Comparison of ENCODE assay signal across 9 cellular contexts in the genomic region with DNA sequence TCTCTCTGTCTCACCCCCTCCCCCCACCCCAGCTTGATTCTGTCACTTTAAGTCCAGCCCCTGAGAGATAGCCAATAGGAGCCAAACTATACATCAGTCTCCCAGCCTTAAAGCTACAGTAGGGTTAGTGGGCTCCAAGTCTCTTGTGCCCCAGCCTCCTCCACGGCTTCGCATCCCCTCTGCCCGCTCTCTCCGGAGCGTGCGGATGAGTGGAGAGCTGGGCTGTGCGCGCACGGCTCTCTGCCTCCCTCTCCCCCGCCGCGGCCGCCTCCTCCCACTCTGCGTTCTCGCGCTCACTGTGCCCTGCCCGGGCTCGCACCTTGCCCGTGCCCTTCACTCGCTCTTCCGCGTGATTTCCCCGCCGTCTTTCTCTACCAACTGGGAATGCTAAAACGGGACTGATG. TPM values are rescaled to one million over a fixed set of nuclear protein-coding genes. Genes with fewer than 3 reads are reported as not detected.
DNase-seq lines count a peak whose midpoint lies in the region; ATAC-seq and TF ChIP-seq lines count a peak whose summit lies in the region.
"Had no signal": no experiment of that assay in that cellular context is flagged by ENCODE, and none has a peak within 500 bp of the region (broad histone marks: within the 10 kb centered on the region; RNA-seq: fewer than 3 reads in every experiment).

ESRRB (plus strand) TSS at position 137 of the 404 bp plus-strand sequence; CDS start at position 402, 265 bp downstream.

- peak within 1 kb of the TSS; percentile 72; the same call in 1 of the 2 replicates for H3K4me2 ChIP-seq in IMR-90 (ENCODE audit: low read depth, low read length)

- no peak within 1 kb of the TSS for H3K4me3 Mint-ChIP-seq in naive thymus-derived CD8-positive, alpha-beta T cell

- H4K5ac ChIP-seq in IMR-90 (ENCODE audit: low read depth, low read length): no peak within 1 kb of the TSS

- WGBS in IMR-90 (ENCODE audit: extremely low coverage in 2 of 2, insufficient read length in 1 of 2), 2 experiments: 3% methylated on average over 12 of the region's 25 CpGs; no CpG with 5 or more reads in 1 of the 2 experiments

- peak within 1 kb of the TSS; percentile 16 for H2AFZ ChIP-seq in IMR-90 (replicated peaks; ENCODE audit: low read length, poor library complexity)

- H4K91ac ChIP-seq in IMR-90 (ENCODE audit: insufficient read depth, low read depth, low read length): no peak within 1 kb of the TSS

- no peak within 1 kb of the TSS for H3K56ac ChIP-seq in IMR-90 (ENCODE audit: extremely low read depth, insufficient read depth, low read length)

- H3K4me1 ChIP-seq in IMR-90 (ENCODE audit: control insufficient read depth, insufficient read depth, low read length) (peaks cover 5% of the 10 kb centered on the region; the same call in 1 of the 2 replicates), ascending aorta (peaks cover 0 to 9% of the 10 kb centered on the region in 2 donors), iPS-15b (ENCODE audit: control insufficient read depth, insufficient read depth, low read length) (peaks cover 2% of the 10 kb centered on the region), skeletal muscle tissue (ENCODE audit: control insufficient read depth in 3 of 3, insufficient read depth in 3 of 3, low read length in 3 of 3) (peaks cover 11 to 15% (median 11%) of the 10 kb centered on the region in 3 donors)

- H3K9me3 ChIP-seq in IMR-90 (ENCODE audit: control insufficient read depth, insufficient read depth, low read length) (no peaks in the 10 kb centered on the region), ascending aorta (no peaks in the 10 kb centered on the region), iPS-15b (ENCODE audit: control insufficient read depth, insufficient read depth, low read length) (no peaks in the 10 kb centered on the region), skeletal muscle tissue (ENCODE audit: control insufficient read depth in 3 of 3, low read length in 3 of 3) (no peaks in the 10 kb centered on the region)

- no peaks in the 10 kb centered on the region for H3K79me1 ChIP-seq in IMR-90 (ENCODE audit: low read depth in 1 of 2, low read length in 2 of 2)

- dilution Hi-C loops in IMR-90 (cut with HindIII; ENCODE audit: low sequenced_read_pairs, unreplicated experiment): no loop called here

- in situ Hi-C loops in IMR-90 (cut with MboI; ENCODE audit: low sequenced_read_pairs): no loop called here

- no peak within 1 kb of the TSS for H3K27ac ChIP-seq in IMR-90 (ENCODE audit: insufficient read depth, low read length)
- H3K27ac ChIP-seq in ascending aorta: no peak within 1 kb of the TSS
- H3K27ac ChIP-seq in skeletal muscle tissue (ENCODE audit: low read depth, low read length): no peak within 1 kb of the TSS

- H3K14ac ChIP-seq in IMR-90 (replicated peaks; ENCODE audit: low read depth, low read length): no peak within 1 kb of the TSS

- no peak within 1 kb of the TSS for H2BK5ac ChIP-seq in IMR-90 (ENCODE audit: low read depth, low read length, poor library complexity, severe bottlenecking)

- no peak within 1 kb of the TSS for H2BK15ac ChIP-seq in IMR-90 (ENCODE audit: low read depth, low read length)

- H3K9me1 ChIP-seq in IMR-90 (ENCODE audit: insufficient read depth, low read length): no peaks in the 10 kb centered on the region

- TF ChIP-seq CTCF in IMR-90 (conservative IDR thresholded peaks at IDR 0.05; ENCODE audit: low read depth, low read length): no peak
- no peak for TF ChIP-seq CTCF in ascending aorta (IDR thresholded peaks at IDR 0.05)

- no peaks in the 10 kb centered on the region for H4K20me1 ChIP-seq in IMR-90 (ENCODE audit: insufficient read depth, low read length)

- no peak within 1 kb of the TSS for H2AK5ac ChIP-seq in IMR-90 (ENCODE audit: low read depth, low read length)

- H3K36me3 ChIP-seq in IMR-90 (ENCODE audit: control insufficient read depth, insufficient read depth, low read length): no peaks in the 10 kb centered on the region
- H3K36me3 ChIP-seq in ascending aorta: no peaks in the 10 kb centered on the region
- no peaks in the 10 kb centered on the region for H3K36me3 ChIP-seq in iPS-15b (ENCODE audit: control insufficient read depth, insufficient read depth, low read length)
- H3K36me3 ChIP-seq in skeletal muscle tissue (ENCODE audit: control insufficient read depth in 3 of 3, insufficient read depth in 3 of 3, low read length in 3 of 3): no peaks in the 10 kb centered on the region

- CTCF ChIA-PET in IMR-90 (lab: Yijun Ruan, JAX): interaction anchor here (0.6 kb wide), 1 partner anchor 9 kb away, joined by 5 read pairs; no protein-coding TSS in a partner anchor

- no peak within 1 kb of the TSS for H3K27ac Mint-ChIP-seq in naive thymus-derived CD8-positive, alpha-beta T cell

- peaks cover 0 to 2% (median 0%) of the 10 kb centered on the region in 9 donors for H3K9me3 Mint-ChIP-seq in naive thymus-derived CD8-positive, alpha-beta T cell

- H2BK120ac ChIP-seq in IMR-90 (ENCODE audit: low read depth, low read length): no peak within 1 kb of the TSS

- H4K8ac ChIP-seq in IMR-90 (ENCODE audit: low read depth in 2 of 2, low read length in 2 of 2): no peak within 1 kb of the TSS

- no peak within 1 kb of the TSS for H3K4me3 ChIP-seq in IMR-90 (ENCODE audit: insufficient read depth, low read depth, low read length)
- H3K4me3 ChIP-seq in ascending aorta: peak within 1 kb of the TSS; percentile 36 to 49
- H3K4me3 ChIP-seq in iPS-15b (ENCODE audit: low read depth, low read length): peak within 1 kb of the TSS; percentile 72
- peak within 1 kb of the TSS; percentile 27 to 60 (median 43) for H3K4me3 ChIP-seq in skeletal muscle tissue (ENCODE audit: low read length in 3 of 3)

- H2AK9ac ChIP-seq in IMR-90 (replicated peaks; ENCODE audit: low read depth, low read length, poor library complexity): no peak within 1 kb of the TSS

- H3K4me1 Mint-ChIP-seq in naive thymus-derived CD8-positive, alpha-beta T cell: peaks cover 0 to 11% (median 3%) of the 10 kb centered on the region in 4 donors

- intact Hi-C loops in IMR-90 (cut with micrococcal nuclease) (no loop called here), ascending aorta (cut with DNase I) (no loop called here)

- POLR2A ChIA-PET in IMR-90 (lab: Charles Lee; ENCODE audit: unreplicated experiment): no interaction called here
- POLR2A ChIA-PET in naive thymus-derived CD8-positive, alpha-beta T cell (lab: Charles Lee): no interaction called here

- H3K36me3 Mint-ChIP-seq in naive thymus-derived CD8-positive, alpha-beta T cell: no peaks in the 10 kb centered on the region

- H3K27me3 ChIP-seq in IMR-90 (ENCODE audit: control insufficient read depth, insufficient read depth, low read length): peaks cover 72% of the 10 kb centered on the region
- H3K27me3 ChIP-seq in ascending aorta: no peaks in the 10 kb centered on the region
- H3K27me3 ChIP-seq in iPS-15b (ENCODE audit: control insufficient read depth, insufficient read depth, low read length): peaks cover 92% of the 10 kb centered on the region
- H3K27me3 ChIP-seq in skeletal muscle tissue (ENCODE audit: control insufficient read depth in 3 of 3, insufficient read depth in 3 of 3, low read length in 3 of 3): peaks cover 24 to 54% (median 42%) of the 10 kb centered on the region in 3 donors

- BruUV-seq in IMR-90 (replicated peaks; lab: Mats Ljungman, UMichigan): no TSS peak

- peaks cover 35 to 81% (median 59%) of the 10 kb centered on the region in 5 donors for H3K27me3 Mint-ChIP-seq in naive thymus-derived CD8-positive, alpha-beta T cell

- no peak within 1 kb of the TSS for H3K23ac ChIP-seq in IMR-90 (ENCODE audit: low read depth, low read length)

- H3K9ac ChIP-seq in IMR-90 (ENCODE audit: low read depth, low read length) (no peak within 1 kb of the TSS), iPS-15b (ENCODE audit: low read depth, low read length) (no peak within 1 kb of the TSS), skeletal muscle tissue (ENCODE audit: low read depth in 1 of 3, low read length in 3 of 3) (peak within 1 kb of the TSS in 2 of 3 donors; percentile 25 to 48)

- DNase-seq in IMR-90: peak; percentile 5
- no peak for DNase-seq in ascending aorta (ENCODE audit: low spot score in 2 of 2)
- DNase-seq in middle frontal gyrus (ENCODE audit: extremely low spot score, low spot score): no peak
- no peak for DNase-seq in stimulated activated CD4-positive, alpha-beta T cell treated with anti-CD3 and anti-CD28 coated beads, Interleukin-4, amount 100 ng/mL, for 4 hours
- DNase-seq in naive thymus-derived CD8-positive, alpha-beta T cell: no peak
- no peak for DNase-seq in HPDE6-E6E7 (ENCODE audit: extremely low spot score)

- no peak within 1 kb of the TSS for H3K4ac ChIP-seq in IMR-90 (ENCODE audit: low read depth, low read length)

- ATAC-seq in IMR-90 (ENCODE audit: low read depth): peak; percentile 51; the same call in 1 of the 2 replicates
- no peak for ATAC-seq in naive thymus-derived CD8-positive, alpha-beta T cell

- no peak for TF ChIP-seq RAD21 in IMR-90 (IDR thresholded peaks at IDR 0.05; ENCODE audit: low read length)

- no peak within 1 kb of the TSS for H3K18ac ChIP-seq in IMR-90 (ENCODE audit: low read depth, low read length)

- no peak within 1 kb of the TSS for H2BK20ac ChIP-seq in IMR-90 (ENCODE audit: low read depth, low read length)

- TF ChIP-seq POLR2A in IMR-90 (IDR thresholded peaks at IDR 0.05; ENCODE audit: low read depth, low read length): no peak

TF ChIP-seq in IMR-90, 13 proteins besides CTCF, POLR2A, EP300 and RAD21 (continues in another document):
- TF ChIP-seq FOS (IDR thresholded peaks at IDR 0.05; ENCODE audit: low read depth, low read length) (no peak), MXI1 (IDR thresholded peaks at IDR 0.05; ENCODE audit: borderline replicate concordance, low read depth, low read length) (no peak), BHLHE40 (IDR thresholded peaks at IDR 0.05; ENCODE audit: low read depth, low read length) (no peak)
- TF ChIP-seq, protein P1, sequence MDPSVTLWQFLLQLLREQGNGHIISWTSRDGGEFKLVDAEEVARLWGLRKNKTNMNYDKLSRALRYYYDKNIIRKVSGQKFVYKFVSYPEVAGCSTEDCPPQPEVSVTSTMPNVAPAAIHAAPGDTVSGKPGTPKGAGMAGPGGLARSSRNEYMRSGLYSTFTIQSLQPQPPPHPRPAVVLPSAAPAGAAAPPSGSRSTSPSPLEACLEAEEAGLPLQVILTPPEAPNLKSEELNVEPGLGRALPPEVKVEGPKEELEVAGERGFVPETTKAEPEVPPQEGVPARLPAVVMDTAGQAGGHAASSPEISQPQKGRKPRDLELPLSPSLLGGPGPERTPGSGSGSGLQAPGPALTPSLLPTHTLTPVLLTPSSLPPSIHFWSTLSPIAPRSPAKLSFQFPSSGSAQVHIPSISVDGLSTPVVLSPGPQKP (IDR thresholded peaks at IDR 0.05; ENCODE audit: borderline replicate concordance, low read depth, low read length): no peak

RNA-seq across cellular contexts. Expression of gene ESRRB, which starts in this region (rescaled TPM):
- not detected in 2 replicates for total RNA-seq in IMR-90 (2012; rRNA removed)
- not detected in 2 replicates for polyA plus RNA-seq in IMR-90 (2012; rRNA removed)
- 0.02 TPM in 1 of 2 replicates, not detected in the other for polyA plus RNA-seq in IMR-90 (2012; cell fraction: cytosol; rRNA removed)
- polyA plus RNA-seq in IMR-90 (2012; cell fraction: nucleus; rRNA removed; ENCODE audit: low replicate concordance): 0.02 and 0.03 TPM in 2 replicates
- 1.6 TPM for total RNA-seq in ascending aorta
- total RNA-seq in skeletal muscle tissue: 1.6 TPM
- total RNA-seq in naive thymus-derived CD8-positive, alpha-beta T cell: under 1 TPM in 1 of 2 experiments, not detected in 1; 0.23 TPM
- polyA plus RNA-seq in naive thymus-derived CD8-positive, alpha-beta T cell: not detected
- total RNA-seq: LHCN-M2 had no signal

Comparison
In these comparisons a context has a peak if more than half of its experiments do, and no peak if none do; other contexts are left out.
1. Peak in DNase-seq, ATAC-seq and H3K4me2 ChIP-seq in IMR-90; RNA of the gene not detected or under 1 TPM.
2. H3K9ac ChIP-seq: peak in skeletal muscle tissue (2 of 3); none in IMR-90 (single experiment) and iPS-15b (single experiment).